In the genomic region with DNA sequence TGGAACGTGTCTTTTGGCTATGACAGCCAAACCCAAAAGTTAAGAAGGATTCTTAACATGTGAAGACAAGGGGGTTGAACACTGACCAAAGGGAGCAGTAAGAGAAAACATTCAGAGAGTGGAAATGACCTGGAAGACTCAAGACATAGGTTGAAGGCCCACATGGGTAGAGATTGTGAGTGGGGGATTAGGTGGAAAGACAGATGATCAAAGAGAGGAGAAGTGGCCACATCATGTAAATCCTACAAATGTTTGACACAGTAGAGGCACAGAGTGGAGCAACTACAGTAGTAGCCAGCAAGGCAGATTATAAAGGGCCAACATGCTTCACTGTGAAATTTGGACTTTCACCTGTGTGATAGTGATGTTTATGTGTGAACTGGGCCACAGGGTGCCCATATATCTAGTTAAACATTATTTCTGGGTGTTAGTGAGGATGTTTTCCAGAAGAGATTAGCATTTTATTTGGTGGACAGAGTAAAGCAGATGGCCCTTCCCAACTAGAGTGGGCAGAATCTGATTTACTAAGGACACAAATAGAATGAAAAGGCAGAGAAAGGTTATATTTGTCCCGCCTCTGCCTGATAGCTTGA, we compare ENCODE assay signal across 19 cellular contexts.
"Had no signal": no experiment of that assay in that cellular context is flagged by ENCODE, and none has a peak within 500 bp of the region (broad histone marks: within the 10 kb centered on the region; RNA-seq: fewer than 3 reads in every experiment).

No MANE protein-coding gene starts in this region.

- H3K27ac ChIP-seq: HL-60, RWPE1, SJCRH30 had no signal

- H3K4me3 ChIP-seq: MG63, SJCRH30 had no signal

- ATAC-seq: SK-N-SH treated with all-trans-retinoic acid at 6 μM for 48 hours had no signal

- DNase-seq: IMR-90, Karpas-422, KG1, MG63, NCI-H1092, NCI-H1436, NCI-H187, NCI-H2029, NCI-H2081 treated with DMSO at 0.1 percent for 48 hours, NCI-H2171, NCI-H226, NCI-H446, NCI-H524 treated with DMSO at 0.1 percent for 48 hours, NCI-H774, SHP77 treated with DMSO at 0.1 percent for 48 hours, SJCRH30 had no signal

- H3K9me3 ChIP-seq: MG63, SJCRH30 had no signal

- H3K4me1 ChIP-seq: SJCRH30 had no signal

- H3K36me3 ChIP-seq: MG63, SJCRH30 had no signal

- H3K27me3 ChIP-seq: MG63, SJCRH30 had no signal
